ENCODE assay signal across 17 cellular contexts in the genomic region with DNA sequence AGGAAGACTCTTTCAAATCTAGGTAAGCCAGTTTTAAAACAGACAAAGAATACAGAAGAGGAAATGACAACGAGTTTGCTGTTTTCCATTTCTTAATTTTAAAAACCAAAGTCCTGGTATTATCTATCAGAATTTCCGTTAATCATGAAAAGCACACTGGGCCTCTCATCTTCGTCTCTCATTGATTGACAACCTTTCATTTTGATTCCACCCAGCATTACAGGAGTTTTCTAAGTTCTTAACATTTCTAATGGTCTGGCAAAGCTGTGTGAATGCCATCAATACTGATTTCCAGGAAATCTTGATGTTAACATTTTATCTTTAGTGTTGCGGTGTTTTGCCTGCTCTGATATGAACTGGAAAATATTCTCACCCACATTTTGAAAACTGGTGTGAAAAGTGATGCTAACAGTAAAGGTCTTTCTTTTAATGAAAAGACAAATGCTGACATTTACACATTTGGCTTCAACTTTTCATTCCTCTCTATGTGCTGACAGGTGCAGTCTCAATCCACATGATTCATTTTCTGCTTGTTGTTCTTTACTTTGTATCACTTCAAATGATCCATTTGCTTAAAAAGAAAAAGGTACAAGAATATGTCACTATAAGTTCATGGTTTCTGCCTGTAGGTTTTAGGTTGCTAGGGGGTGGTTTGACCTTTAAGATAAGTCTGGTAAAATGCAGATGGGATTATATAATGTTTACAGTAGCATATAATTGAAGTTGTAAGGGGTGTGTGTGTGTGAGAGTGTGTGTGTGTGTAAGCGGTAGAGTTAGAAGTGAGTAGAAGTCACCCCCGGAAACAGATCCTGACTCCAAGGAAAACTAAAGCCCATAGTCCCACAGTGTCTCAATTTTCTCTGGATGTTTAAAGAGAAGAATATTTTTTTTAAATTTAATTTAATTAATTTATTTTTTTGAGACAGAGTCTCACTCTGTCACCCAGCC. TPM values are rescaled to one million over a fixed set of nuclear protein-coding genes. Genes with fewer than 3 reads are reported as not detected.
"Had no signal": no experiment of that assay in that cellular context is flagged by ENCODE, and none has a peak within 500 bp of the region (broad histone marks: within the 10 kb centered on the region; RNA-seq: fewer than 3 reads in every experiment).

No MANE protein-coding gene starts in this region.

- ATAC-seq: left ventricle myocardium superior; stimulated activated memory B cell treated with anti-CD40 and anti-IgM and Interleukin-4, amounts not matched to agents 10 μg/mL and 1 μg/mL and 100 μg/mL, for 72 hours had no signal

- H3K4me3 ChIP-seq: adrenal gland, hepatocyte, neural progenitor cell, smooth muscle cell had no signal

- H3K9ac ChIP-seq: neural progenitor cell, parathyroid adenoma, SK-N-SH had no signal

- H3K36me3 Mint-ChIP-seq: neural progenitor cell; stimulated activated memory B cell treated with anti-CD40 and anti-IgM and Interleukin-4, amounts not matched to agents 10 μg/mL and 1 μg/mL and 100 μg/mL, for 72 hours; type B pancreatic cell had no signal

- H3K4me1 Mint-ChIP-seq: stimulated activated memory B cell treated with anti-CD40 and anti-IgM and Interleukin-4, amounts not matched to agents 10 μg/mL and 1 μg/mL and 100 μg/mL, for 72 hours had no signal

- H3K9me3 ChIP-seq: adrenal gland, SK-N-SH had no signal

- FAIRE-seq: kidney, TTC549 had no signal

- H3K9me3 Mint-ChIP-seq: neural progenitor cell; stimulated activated memory B cell treated with anti-CD40 and anti-IgM and Interleukin-4, amounts not matched to agents 10 μg/mL and 1 μg/mL and 100 μg/mL, for 72 hours; type B pancreatic cell had no signal

- DNase-seq: adrenal gland; central memory CD4-positive, alpha-beta T cell; cortex of kidney; effector memory CD4-positive, alpha-beta T cell; kidney; left ventricle myocardium superior; mesenchymal stem cell had no signal

- H3K4me1 ChIP-seq: adrenal gland, neural progenitor cell, parathyroid adenoma had no signal

- H3K27ac ChIP-seq: adrenal gland, epithelial cell of prostate, hepatocyte, neural progenitor cell, parathyroid adenoma had no signal

- H3K4me3 Mint-ChIP-seq: neural progenitor cell; stimulated activated memory B cell treated with anti-CD40 and anti-IgM and Interleukin-4, amounts not matched to agents 10 μg/mL and 1 μg/mL and 100 μg/mL, for 72 hours; type B pancreatic cell had no signal

- H3K4me2 ChIP-seq: hepatocyte, neural progenitor cell, SK-N-SH, smooth muscle cell had no signal

- H3K79me2 ChIP-seq: hepatocyte, parathyroid adenoma had no signal

- H2AFZ ChIP-seq: hepatocyte, parathyroid adenoma had no signal

- H3K27me3 Mint-ChIP-seq: stimulated activated memory B cell treated with anti-CD40 and anti-IgM and Interleukin-4, amounts not matched to agents 10 μg/mL and 1 μg/mL and 100 μg/mL, for 72 hours; type B pancreatic cell had no signal

- H3K36me3 ChIP-seq: adrenal gland, neural progenitor cell had no signal

- H3K27ac Mint-ChIP-seq: neural progenitor cell; stimulated activated memory B cell treated with anti-CD40 and anti-IgM and Interleukin-4, amounts not matched to agents 10 μg/mL and 1 μg/mL and 100 μg/mL, for 72 hours; type B pancreatic cell had no signal

- H3K27me3 ChIP-seq: adrenal gland, hepatocyte, neural progenitor cell had no signal

RNA-seq across cellular contexts. Expression of gene SCYGR8, which starts 29.5 kb away (rescaled TPM):
- total RNA-seq: adrenal gland; hepatocyte; kidney; left ventricle myocardium superior; smooth muscle cell; T-helper 1 cell treated with Interleukin-12 subunit alpha and Interleukin-12 subunit beta and Interleukin-4 antibody, amounts not matched to agents 30 ng/mL and 1 ng/mL, for 36 hours had no signal
- polyA plus RNA-seq: adrenal gland, hepatocyte, SK-N-SH, smooth muscle cell had no signal

RNA-seq across cellular contexts. Expression of gene CCL20, which starts 38.5 kb away (rescaled TPM):
- total RNA-seq: left ventricle myocardium superior had no signal

RNA-seq across cellular contexts. Expression of gene SCYGR7, which starts 47.0 kb away (rescaled TPM):
- total RNA-seq: adrenal gland; hepatocyte; kidney; left ventricle myocardium superior; smooth muscle cell; T-helper 1 cell treated with Interleukin-12 subunit alpha and Interleukin-12 subunit beta and Interleukin-4 antibody, amounts not matched to agents 30 ng/mL and 1 ng/mL, for 36 hours had no signal
- polyA plus RNA-seq: adrenal gland, hepatocyte, SK-N-SH, smooth muscle cell had no signal

RNA-seq across cellular contexts. Expression of gene SCYGR6, which starts 50.6 kb away (rescaled TPM):
- total RNA-seq: adrenal gland; hepatocyte; kidney; left ventricle myocardium superior; smooth muscle cell; T-helper 1 cell treated with Interleukin-12 subunit alpha and Interleukin-12 subunit beta and Interleukin-4 antibody, amounts not matched to agents 30 ng/mL and 1 ng/mL, for 36 hours had no signal
- polyA plus RNA-seq: adrenal gland, hepatocyte, SK-N-SH, smooth muscle cell had no signal

RNA-seq across cellular contexts. Expression of gene SLC19A3, which starts 57.3 kb away (rescaled TPM):
- total RNA-seq: T-helper 1 cell treated with Interleukin-12 subunit alpha and Interleukin-12 subunit beta and Interleukin-4 antibody, amounts not matched to agents 30 ng/mL and 1 ng/mL, for 36 hours had no signal
